1 cellular context compared by ENCODE assay signal in the genomic region with DNA sequence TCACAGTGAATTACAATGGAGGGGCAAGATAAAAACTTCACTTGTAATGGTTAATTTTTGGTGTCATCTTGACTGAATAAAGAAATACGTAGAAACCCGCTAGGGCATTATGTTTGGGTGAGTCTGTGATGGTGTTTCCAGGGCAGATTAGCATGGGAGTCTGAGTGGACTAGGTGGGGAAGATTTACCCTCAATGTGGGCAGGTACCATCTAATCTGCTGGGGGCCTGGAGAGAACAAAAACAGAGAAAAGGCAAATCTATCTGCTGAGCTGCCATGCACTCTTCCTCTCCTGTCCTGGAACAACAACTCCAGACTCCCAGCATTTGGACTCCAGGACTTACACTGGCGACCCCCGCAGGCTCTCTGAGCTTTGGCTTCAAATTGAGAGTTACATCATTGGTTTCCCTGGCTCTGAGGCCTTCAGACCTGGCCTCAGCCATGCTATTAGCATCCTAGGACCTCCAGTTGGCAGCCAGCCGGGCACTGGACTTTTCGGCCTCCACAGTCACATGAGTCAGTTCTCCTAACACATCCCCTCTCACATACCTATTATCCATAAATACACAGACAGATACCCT.
TF ChIP-seq lines count a peak whose summit lies in the region.

No MANE protein-coding gene starts in this region.

TF ChIP-seq in HepG2, 621 proteins besides CTCF, POLR2A, EP300 and RAD21 (continued from another document):
- TF ChIP-seq, protein P1, sequence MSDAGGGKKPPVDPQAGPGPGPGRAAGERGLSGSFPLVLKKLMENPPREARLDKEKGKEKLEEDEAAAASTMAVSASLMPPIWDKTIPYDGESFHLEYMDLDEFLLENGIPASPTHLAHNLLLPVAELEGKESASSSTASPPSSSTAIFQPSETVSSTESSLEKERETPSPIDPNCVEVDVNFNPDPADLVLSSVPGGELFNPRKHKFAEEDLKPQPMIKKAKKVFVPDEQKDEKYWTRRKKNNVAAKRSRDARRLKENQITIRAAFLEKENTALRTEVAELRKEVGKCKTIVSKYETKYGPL (CRISPR knock-in tag; IDR thresholded peaks at IDR 0.05): no peak; the same call in 1 of the 2 replicates
- TF ChIP-seq, protein P2, sequence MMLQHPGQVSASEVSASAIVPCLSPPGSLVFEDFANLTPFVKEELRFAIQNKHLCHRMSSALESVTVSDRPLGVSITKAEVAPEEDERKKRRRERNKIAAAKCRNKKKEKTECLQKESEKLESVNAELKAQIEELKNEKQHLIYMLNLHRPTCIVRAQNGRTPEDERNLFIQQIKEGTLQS (CRISPR knock-in tag; IDR thresholded peaks at IDR 0.05): 0 out of 2 replicates have a peak, but pooled peaks have one; percentile 25
- TF ChIP-seq, protein P3, sequence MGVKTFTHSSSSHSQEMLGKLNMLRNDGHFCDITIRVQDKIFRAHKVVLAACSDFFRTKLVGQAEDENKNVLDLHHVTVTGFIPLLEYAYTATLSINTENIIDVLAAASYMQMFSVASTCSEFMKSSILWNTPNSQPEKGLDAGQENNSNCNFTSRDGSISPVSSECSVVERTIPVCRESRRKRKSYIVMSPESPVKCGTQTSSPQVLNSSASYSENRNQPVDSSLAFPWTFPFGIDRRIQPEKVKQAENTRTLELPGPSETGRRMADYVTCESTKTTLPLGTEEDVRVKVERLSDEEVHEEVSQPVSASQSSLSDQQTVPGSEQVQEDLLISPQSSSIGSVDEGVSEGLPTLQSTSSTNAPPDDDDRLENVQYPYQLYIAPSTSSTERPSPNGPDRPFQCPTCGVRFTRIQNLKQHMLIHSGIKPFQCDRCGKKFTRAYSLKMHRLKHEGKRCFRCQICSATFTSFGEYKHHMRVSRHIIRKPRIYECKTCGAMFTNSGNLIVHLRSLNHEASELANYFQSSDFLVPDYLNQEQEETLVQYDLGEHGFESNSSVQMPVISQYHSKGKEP (CRISPR knock-in tag; IDR thresholded peaks at IDR 0.05): no peak
- TF ChIP-seq, protein P4, sequence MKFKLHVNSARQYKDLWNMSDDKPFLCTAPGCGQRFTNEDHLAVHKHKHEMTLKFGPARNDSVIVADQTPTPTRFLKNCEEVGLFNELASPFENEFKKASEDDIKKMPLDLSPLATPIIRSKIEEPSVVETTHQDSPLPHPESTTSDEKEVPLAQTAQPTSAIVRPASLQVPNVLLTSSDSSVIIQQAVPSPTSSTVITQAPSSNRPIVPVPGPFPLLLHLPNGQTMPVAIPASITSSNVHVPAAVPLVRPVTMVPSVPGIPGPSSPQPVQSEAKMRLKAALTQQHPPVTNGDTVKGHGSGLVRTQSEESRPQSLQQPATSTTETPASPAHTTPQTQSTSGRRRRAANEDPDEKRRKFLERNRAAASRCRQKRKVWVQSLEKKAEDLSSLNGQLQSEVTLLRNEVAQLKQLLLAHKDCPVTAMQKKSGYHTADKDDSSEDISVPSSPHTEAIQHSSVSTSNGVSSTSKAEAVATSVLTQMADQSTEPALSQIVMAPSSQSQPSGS (CRISPR knock-in tag; IDR thresholded peaks at IDR 0.05): 0 out of 2 replicates have a peak, but pooled peaks have one; percentile 33
- TF ChIP-seq, protein P5, sequence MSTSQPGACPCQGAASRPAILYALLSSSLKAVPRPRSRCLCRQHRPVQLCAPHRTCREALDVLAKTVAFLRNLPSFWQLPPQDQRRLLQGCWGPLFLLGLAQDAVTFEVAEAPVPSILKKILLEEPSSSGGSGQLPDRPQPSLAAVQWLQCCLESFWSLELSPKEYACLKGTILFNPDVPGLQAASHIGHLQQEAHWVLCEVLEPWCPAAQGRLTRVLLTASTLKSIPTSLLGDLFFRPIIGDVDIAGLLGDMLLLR (CRISPR knock-in tag; IDR thresholded peaks at IDR 0.05): no peak
- TF ChIP-seq, protein P6, sequence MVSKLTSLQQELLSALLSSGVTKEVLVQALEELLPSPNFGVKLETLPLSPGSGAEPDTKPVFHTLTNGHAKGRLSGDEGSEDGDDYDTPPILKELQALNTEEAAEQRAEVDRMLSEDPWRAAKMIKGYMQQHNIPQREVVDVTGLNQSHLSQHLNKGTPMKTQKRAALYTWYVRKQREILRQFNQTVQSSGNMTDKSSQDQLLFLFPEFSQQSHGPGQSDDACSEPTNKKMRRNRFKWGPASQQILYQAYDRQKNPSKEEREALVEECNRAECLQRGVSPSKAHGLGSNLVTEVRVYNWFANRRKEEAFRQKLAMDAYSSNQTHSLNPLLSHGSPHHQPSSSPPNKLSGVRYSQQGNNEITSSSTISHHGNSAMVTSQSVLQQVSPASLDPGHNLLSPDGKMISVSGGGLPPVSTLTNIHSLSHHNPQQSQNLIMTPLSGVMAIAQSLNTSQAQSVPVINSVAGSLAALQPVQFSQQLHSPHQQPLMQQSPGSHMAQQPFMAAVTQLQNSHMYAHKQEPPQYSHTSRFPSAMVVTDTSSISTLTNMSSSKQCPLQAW (CRISPR knock-in tag; IDR thresholded peaks at IDR 0.05): 0 out of 2 replicates have a peak, but pooled peaks have one; percentile 23
- no peak for TF ChIP-seq BCL6 (CRISPR knock-in tag; IDR thresholded peaks at IDR 0.05)
- TF ChIP-seq HOXA5 (CRISPR knock-in tag; IDR thresholded peaks at IDR 0.05): 0 out of 2 replicates have a peak, but pooled peaks have one; percentile 22
- TF ChIP-seq FIP1L1 (IDR thresholded peaks at IDR 0.05; ENCODE audit: borderline replicate concordance, insufficient read depth, low read depth, low read length): no peak
- TF ChIP-seq TOPORS (CRISPR knock-in tag; IDR thresholded peaks at IDR 0.05): no peak
- 0 out of 2 replicates have a peak, but pooled peaks have one; percentile 23 for TF ChIP-seq ZNF772 (CRISPR knock-in tag; IDR thresholded peaks at IDR 0.05)
- peak; percentile 41; the same call in 1 of the 2 replicates for TF ChIP-seq SMC3 (IDR thresholded peaks at IDR 0.05; ENCODE audit: low read length)
TF ChIP-seq in HepG2: peak in this region for 8.
